Comparison of ENCODE assay signal across 8 cellular contexts in genomic region chr7:99373086-99374066, GRCh38. TPM values are rescaled to one million over a fixed set of nuclear protein-coding genes. Genes with fewer than 3 reads are reported as not detected.
A peak's percentile ranks its signal among the peaks of the same experiment; 100 is the strongest.
DNase-seq lines count a peak whose midpoint lies in the region; ATAC-seq and TF ChIP-seq lines count a peak whose summit lies in the region.

No MANE protein-coding gene starts in this region.

- no peaks in the 10 kb centered on the region for H3K27me3 ChIP-seq in effector memory CD4-positive, alpha-beta T cell (replicated peaks; ENCODE audit: control insufficient read depth, insufficient read depth, low read length, poor library complexity, severe bottlenecking)
- no peaks in the 10 kb centered on the region for H3K27me3 ChIP-seq in foreskin keratinocyte

- intact Hi-C loops in CD14-positive monocyte (cut with micrococcal nuclease), result loop anchor here in 1 of 2 donors (2.0 kb wide), 1 partner anchor 35 kb away; the partner anchor contains the start of genes BUD31 and PDAP1

- no peaks in the 10 kb centered on the region for H3K9me3 ChIP-seq in KOPT-K1 (ENCODE audit: insufficient read depth, low read length, poor library complexity, severe bottlenecking)
- no peaks in the 10 kb centered on the region for H3K9me3 ChIP-seq in effector memory CD4-positive, alpha-beta T cell (ENCODE audit: control insufficient read depth, low read length)

- peaks cover 15 to 34% of the 10 kb centered on the region in 2 donors for H3K36me3 Mint-ChIP-seq in CD14-positive monocyte
- H3K36me3 Mint-ChIP-seq in nephron progenitor cell (ENCODE audit: low read depth), result peaks cover 13% of the 10 kb centered on the region

- H3K4me3 Mint-ChIP-seq in CD14-positive monocyte, result peak overlapping the region; percentile 74 to 83
- peak overlapping the region; percentile 79 for H3K4me3 Mint-ChIP-seq in nephron progenitor cell

- in situ Hi-C loops in ACHN (cut with HindIII; ENCODE audit: low pct_ligation_motif_present, low pct_unique_long_range_greater_than_20kb, low sequenced_read_pairs), result no loop called here

- H3K27ac Mint-ChIP-seq in CD14-positive monocyte (peak overlapping the region; percentile 74 to 90 (median 85)), nephron progenitor cell (peak overlapping the region; percentile 98)

- DNase-seq in CD14-positive monocyte (ENCODE audit: low spot score) (no peak), nephron progenitor cell (no peak), NCI-H82 (lab: John Stamatoyannopoulos, UW) (no peak), foreskin keratinocyte (no peak), ACHN (no peak)
- DNase-seq in effector memory CD4-positive, alpha-beta T cell, result no peak

- peaks cover 42% of the 10 kb centered on the region for H3K4me1 Mint-ChIP-seq in CD14-positive monocyte
- peaks cover 47% of the 10 kb centered on the region for H3K4me1 Mint-ChIP-seq in nephron progenitor cell

- H3K9me3 Mint-ChIP-seq in CD14-positive monocyte, result no peaks in the 10 kb centered on the region
- no peaks in the 10 kb centered on the region for H3K9me3 Mint-ChIP-seq in nephron progenitor cell

- ATAC-seq in foreskin keratinocyte, result no peak
- ATAC-seq in GM19023 (IDR thresholded peaks at IDR 0.05; ENCODE audit: unreplicated experiment), result no peak

- TF ChIP-seq CTCF in CD14-positive monocyte (IDR thresholded peaks at IDR 0.05) (no peak), nephron progenitor cell (IDR thresholded peaks at IDR 0.05) (no peak), foreskin keratinocyte (conservative IDR thresholded peaks at IDR 0.05) (no peak)

- peak overlapping the region; percentile 88 for H3K4me3 ChIP-seq in effector memory CD4-positive, alpha-beta T cell (ENCODE audit: insufficient read depth, low read depth, low read length, poor library complexity, severe bottlenecking)

- H3K36me3 ChIP-seq in KOPT-K1 (ENCODE audit: insufficient read depth, low read length), result peaks cover 38% of the 10 kb centered on the region
- H3K36me3 ChIP-seq in effector memory CD4-positive, alpha-beta T cell (ENCODE audit: control insufficient read depth, insufficient read depth, low read length), result peaks cover 12% of the 10 kb centered on the region

- H3K4me1 ChIP-seq in effector memory CD4-positive, alpha-beta T cell (ENCODE audit: control insufficient read depth, insufficient read depth, low read length, poor library complexity, severe bottlenecking), result peaks cover 11% of the 10 kb centered on the region
- peaks cover 5% of the 10 kb centered on the region for H3K4me1 ChIP-seq in foreskin keratinocyte

- H3K27me3 Mint-ChIP-seq in CD14-positive monocyte (ENCODE audit: low read depth in 3 of 3), result no peaks in the 10 kb centered on the region
- H3K27me3 Mint-ChIP-seq in nephron progenitor cell (ENCODE audit: low read depth, poor library complexity), result peaks cover 6% of the 10 kb centered on the region

- peak overlapping the region; percentile 84 for H3K27ac ChIP-seq in KOPT-K1 (ENCODE audit: low read depth, low read length, poor library complexity, severe bottlenecking)
- H3K27ac ChIP-seq in effector memory CD4-positive, alpha-beta T cell (ENCODE audit: insufficient read depth, low read length, poor library complexity, severe bottlenecking), result no peak overlapping the region
- no peak overlapping the region for H3K27ac ChIP-seq in foreskin keratinocyte

RNA-seq across cellular contexts. Expression of gene ARPC1B, which starts 1.2 kb away (rescaled TPM):
- polyA plus RNA-seq in CD14-positive monocyte, result 1,000 to 10,000 TPM; 1,282 to 1,362 TPM
- 408 and 428 TPM in 2 replicates for total RNA-seq in foreskin keratinocyte
- 430 and 517 TPM in 2 replicates for polyA plus RNA-seq in foreskin keratinocyte

RNA-seq across cellular contexts. Expression of gene PDAP1, which starts 35.0 kb away (rescaled TPM):
- 10 to 100 TPM in 1 of 2 donors, 1 to 10 TPM in 1; 9.8 to 16.2 TPM for polyA plus RNA-seq in CD14-positive monocyte
- total RNA-seq in foreskin keratinocyte, result 126 and 147 TPM in 2 replicates
- polyA plus RNA-seq in foreskin keratinocyte, result 288 and 315 TPM in 2 replicates

RNA-seq across cellular contexts. Expression of gene BUD31, which starts 35.4 kb away (rescaled TPM):
- polyA plus RNA-seq in CD14-positive monocyte, result 100 to 1,000 TPM; 241 to 256 TPM
- 111 and 122 TPM in 2 replicates for total RNA-seq in foreskin keratinocyte
- 140 and 156 TPM in 2 replicates for polyA plus RNA-seq in foreskin keratinocyte

RNA-seq across cellular contexts. Expression of gene ARPC1A, which starts 47.7 kb away (rescaled TPM):
- polyA plus RNA-seq in CD14-positive monocyte (100 to 1,000 TPM; 104 to 107 TPM), foreskin keratinocyte (184 and 201 TPM in 2 replicates)
- total RNA-seq in foreskin keratinocyte, result 216 and 240 TPM in 2 replicates

Comparison
In these comparisons a context has a peak if more than half of its experiments do, and no peak if none do; other contexts are left out.
1. RNA of gene PDAP1, which starts 35.0 kb away (polyA plus RNA-seq): 288 to 315 TPM in foreskin keratinocyte; 9.8 to 16.2 TPM in CD14-positive monocyte; every median in the first group is over 10 times any median in the second.